1 cellular context compared by ENCODE assay signal in the genomic region with DNA sequence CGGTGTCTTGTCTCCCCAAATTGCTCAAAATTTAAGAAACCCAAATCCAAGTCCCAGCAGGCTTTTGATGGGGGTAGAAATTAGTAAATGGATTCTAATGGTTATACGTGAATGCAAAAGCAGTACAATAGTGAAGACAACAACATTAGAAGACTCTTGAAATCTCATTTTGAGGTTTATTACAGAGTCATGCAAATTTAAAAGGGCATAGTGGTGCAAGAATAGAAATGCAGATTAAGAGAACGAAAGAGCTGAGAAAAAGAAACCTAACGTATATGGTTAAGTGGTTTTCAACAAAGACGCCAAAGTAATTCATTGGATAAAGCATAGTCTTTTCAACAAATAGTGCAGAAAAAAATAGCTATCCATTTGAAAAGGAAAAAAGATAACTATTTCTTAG.
A peak's percentile ranks its signal among the peaks of the same experiment; 100 is the strongest.
TF ChIP-seq lines count a peak whose summit lies in the region.

No MANE protein-coding gene starts in this region.

TF ChIP-seq in GM12878, 131 proteins besides CTCF, POLR2A, EP300 and RAD21 (continues in another document):
- no peak; the same call in 1 of the 2 replicates for TF ChIP-seq FOXM1 (IDR thresholded peaks at IDR 0.05; ENCODE audit: low read depth, low read length)
- TF ChIP-seq MLLT1 (IDR thresholded peaks at IDR 0.05), result 0 out of 2 replicates have a peak, but pooled peaks have one; percentile 72
- peak; percentile 53 for TF ChIP-seq NFIC (IDR thresholded peaks at IDR 0.05; ENCODE audit: low read depth, low read length)
- TF ChIP-seq TARDBP (IDR thresholded peaks at IDR 0.05; ENCODE audit: borderline replicate concordance), result no peak
- peak; percentile 71 for TF ChIP-seq ATF7 (IDR thresholded peaks at IDR 0.05; ENCODE audit: low read depth)
- peak; percentile 47; the same call in 1 of the 2 replicates for TF ChIP-seq NBN (IDR thresholded peaks at IDR 0.05)
- TF ChIP-seq, protein P1, sequence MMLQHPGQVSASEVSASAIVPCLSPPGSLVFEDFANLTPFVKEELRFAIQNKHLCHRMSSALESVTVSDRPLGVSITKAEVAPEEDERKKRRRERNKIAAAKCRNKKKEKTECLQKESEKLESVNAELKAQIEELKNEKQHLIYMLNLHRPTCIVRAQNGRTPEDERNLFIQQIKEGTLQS (IDR thresholded peaks at IDR 0.05; ENCODE audit: borderline replicate concordance, extremely low read depth, low read depth, low read length), result no peak
- TF ChIP-seq NFYA (IDR thresholded peaks at IDR 0.05; ENCODE audit: borderline replicate concordance, low read depth, low read length), result no peak
- peak; percentile 52; the same call in 1 of the 2 replicates for TF ChIP-seq MTA2 (IDR thresholded peaks at IDR 0.05; ENCODE audit: low read depth)
- TF ChIP-seq, protein P2, sequence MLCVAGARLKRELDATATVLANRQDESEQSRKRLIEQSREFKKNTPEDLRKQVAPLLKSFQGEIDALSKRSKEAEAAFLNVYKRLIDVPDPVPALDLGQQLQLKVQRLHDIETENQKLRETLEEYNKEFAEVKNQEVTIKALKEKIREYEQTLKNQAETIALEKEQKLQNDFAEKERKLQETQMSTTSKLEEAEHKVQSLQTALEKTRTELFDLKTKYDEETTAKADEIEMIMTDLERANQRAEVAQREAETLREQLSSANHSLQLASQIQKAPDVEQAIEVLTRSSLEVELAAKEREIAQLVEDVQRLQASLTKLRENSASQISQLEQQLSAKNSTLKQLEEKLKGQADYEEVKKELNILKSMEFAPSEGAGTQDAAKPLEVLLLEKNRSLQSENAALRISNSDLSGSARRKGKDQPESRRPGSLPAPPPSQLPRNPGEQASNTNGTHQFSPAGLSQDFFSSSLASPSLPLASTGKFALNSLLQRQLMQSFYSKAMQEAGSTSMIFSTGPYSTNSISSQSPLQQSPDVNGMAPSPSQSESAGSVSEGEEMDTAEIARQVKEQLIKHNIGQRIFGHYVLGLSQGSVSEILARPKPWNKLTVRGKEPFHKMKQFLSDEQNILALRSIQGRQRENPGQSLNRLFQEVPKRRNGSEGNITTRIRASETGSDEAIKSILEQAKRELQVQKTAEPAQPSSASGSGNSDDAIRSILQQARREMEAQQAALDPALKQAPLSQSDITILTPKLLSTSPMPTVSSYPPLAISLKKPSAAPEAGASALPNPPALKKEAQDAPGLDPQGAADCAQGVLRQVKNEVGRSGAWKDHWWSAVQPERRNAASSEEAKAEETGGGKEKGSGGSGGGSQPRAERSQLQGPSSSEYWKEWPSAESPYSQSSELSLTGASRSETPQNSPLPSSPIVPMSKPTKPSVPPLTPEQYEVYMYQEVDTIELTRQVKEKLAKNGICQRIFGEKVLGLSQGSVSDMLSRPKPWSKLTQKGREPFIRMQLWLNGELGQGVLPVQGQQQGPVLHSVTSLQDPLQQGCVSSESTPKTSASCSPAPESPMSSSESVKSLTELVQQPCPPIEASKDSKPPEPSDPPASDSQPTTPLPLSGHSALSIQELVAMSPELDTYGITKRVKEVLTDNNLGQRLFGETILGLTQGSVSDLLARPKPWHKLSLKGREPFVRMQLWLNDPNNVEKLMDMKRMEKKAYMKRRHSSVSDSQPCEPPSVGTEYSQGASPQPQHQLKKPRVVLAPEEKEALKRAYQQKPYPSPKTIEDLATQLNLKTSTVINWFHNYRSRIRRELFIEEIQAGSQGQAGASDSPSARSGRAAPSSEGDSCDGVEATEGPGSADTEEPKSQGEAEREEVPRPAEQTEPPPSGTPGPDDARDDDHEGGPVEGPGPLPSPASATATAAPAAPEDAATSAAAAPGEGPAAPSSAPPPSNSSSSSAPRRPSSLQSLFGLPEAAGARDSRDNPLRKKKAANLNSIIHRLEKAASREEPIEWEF (IDR thresholded peaks at IDR 0.05; ENCODE audit: insufficient replicate concordance, low read depth, low read length), result no peak
- no peak for TF ChIP-seq HDAC6 (IDR thresholded peaks at IDR 0.05; ENCODE audit: unreplicated experiment)
- no peak for TF ChIP-seq CREB1 (IDR thresholded peaks at IDR 0.05; ENCODE audit: low read depth)
- peak; percentile 90 for TF ChIP-seq MEF2B (IDR thresholded peaks at IDR 0.05; ENCODE audit: partially characterized antibody, poor library complexity, severe bottlenecking)
- TF ChIP-seq MYC (IDR thresholded peaks at IDR 0.05; ENCODE audit: insufficient read depth, insufficient read length, insufficient replicate concordance, low read length, severe bottlenecking), result no peak
- no peak for TF ChIP-seq SMAD1 (IDR thresholded peaks at IDR 0.05; ENCODE audit: low read depth, partially characterized antibody)
- peak; percentile 78 for TF ChIP-seq MEF2A (IDR thresholded peaks at IDR 0.05; ENCODE audit: insufficient read depth, low read depth, low read length)
- no peak for TF ChIP-seq ZBTB40 (IDR thresholded peaks at IDR 0.05; ENCODE audit: borderline replicate concordance)
- TF ChIP-seq RUNX3 (IDR thresholded peaks at IDR 0.05; ENCODE audit: low read length), result peak; percentile 89
- TF ChIP-seq MYB (IDR thresholded peaks at IDR 0.05; ENCODE audit: borderline replicate concordance, low read depth, low read length), result no peak
- TF ChIP-seq, protein P3, sequence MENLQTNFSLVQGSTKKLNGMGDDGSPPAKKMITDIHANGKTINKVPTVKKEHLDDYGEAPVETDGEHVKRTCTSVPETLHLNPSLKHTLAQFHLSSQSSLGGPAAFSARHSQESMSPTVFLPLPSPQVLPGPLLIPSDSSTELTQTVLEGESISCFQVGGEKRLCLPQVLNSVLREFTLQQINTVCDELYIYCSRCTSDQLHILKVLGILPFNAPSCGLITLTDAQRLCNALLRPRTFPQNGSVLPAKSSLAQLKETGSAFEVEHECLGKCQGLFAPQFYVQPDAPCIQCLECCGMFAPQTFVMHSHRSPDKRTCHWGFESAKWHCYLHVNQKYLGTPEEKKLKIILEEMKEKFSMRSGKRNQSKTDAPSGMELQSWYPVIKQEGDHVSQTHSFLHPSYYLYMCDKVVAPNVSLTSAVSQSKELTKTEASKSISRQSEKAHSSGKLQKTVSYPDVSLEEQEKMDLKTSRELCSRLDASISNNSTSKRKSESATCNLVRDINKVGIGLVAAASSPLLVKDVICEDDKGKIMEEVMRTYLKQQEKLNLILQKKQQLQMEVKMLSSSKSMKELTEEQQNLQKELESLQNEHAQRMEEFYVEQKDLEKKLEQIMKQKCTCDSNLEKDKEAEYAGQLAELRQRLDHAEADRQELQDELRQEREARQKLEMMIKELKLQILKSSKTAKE (IDR thresholded peaks at IDR 0.05; ENCODE audit: low read depth, poor library complexity, severe bottlenecking), result peak; percentile 59
- no peak for TF ChIP-seq IKZF1 (conservative IDR thresholded peaks at IDR 0.05)
- TF ChIP-seq, protein P4, sequence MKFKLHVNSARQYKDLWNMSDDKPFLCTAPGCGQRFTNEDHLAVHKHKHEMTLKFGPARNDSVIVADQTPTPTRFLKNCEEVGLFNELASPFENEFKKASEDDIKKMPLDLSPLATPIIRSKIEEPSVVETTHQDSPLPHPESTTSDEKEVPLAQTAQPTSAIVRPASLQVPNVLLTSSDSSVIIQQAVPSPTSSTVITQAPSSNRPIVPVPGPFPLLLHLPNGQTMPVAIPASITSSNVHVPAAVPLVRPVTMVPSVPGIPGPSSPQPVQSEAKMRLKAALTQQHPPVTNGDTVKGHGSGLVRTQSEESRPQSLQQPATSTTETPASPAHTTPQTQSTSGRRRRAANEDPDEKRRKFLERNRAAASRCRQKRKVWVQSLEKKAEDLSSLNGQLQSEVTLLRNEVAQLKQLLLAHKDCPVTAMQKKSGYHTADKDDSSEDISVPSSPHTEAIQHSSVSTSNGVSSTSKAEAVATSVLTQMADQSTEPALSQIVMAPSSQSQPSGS (IDR thresholded peaks at IDR 0.05; ENCODE audit: low read length), result no peak; the same call in 1 of the 2 replicates
- TF ChIP-seq RELB (IDR thresholded peaks at IDR 0.05; ENCODE audit: low read depth), result peak; percentile 49; the same call in 1 of the 2 replicates
- 0 out of 4 replicates have a peak, but pooled peaks of 1 of the 2 experiments have one; percentile 41 for TF ChIP-seq IKZF2 (IDR thresholded peaks at IDR 0.05)
- no peak for TF ChIP-seq NFXL1 (IDR thresholded peaks at IDR 0.05; ENCODE audit: borderline replicate concordance)
- peak; percentile 91 for TF ChIP-seq ZNF217 (IDR thresholded peaks at IDR 0.05)
- peak; percentile 56; the same call in 1 of the 2 replicates for TF ChIP-seq SREBF1 (IDR thresholded peaks at IDR 0.05; ENCODE audit: low read length)
- TF ChIP-seq, protein P5, sequence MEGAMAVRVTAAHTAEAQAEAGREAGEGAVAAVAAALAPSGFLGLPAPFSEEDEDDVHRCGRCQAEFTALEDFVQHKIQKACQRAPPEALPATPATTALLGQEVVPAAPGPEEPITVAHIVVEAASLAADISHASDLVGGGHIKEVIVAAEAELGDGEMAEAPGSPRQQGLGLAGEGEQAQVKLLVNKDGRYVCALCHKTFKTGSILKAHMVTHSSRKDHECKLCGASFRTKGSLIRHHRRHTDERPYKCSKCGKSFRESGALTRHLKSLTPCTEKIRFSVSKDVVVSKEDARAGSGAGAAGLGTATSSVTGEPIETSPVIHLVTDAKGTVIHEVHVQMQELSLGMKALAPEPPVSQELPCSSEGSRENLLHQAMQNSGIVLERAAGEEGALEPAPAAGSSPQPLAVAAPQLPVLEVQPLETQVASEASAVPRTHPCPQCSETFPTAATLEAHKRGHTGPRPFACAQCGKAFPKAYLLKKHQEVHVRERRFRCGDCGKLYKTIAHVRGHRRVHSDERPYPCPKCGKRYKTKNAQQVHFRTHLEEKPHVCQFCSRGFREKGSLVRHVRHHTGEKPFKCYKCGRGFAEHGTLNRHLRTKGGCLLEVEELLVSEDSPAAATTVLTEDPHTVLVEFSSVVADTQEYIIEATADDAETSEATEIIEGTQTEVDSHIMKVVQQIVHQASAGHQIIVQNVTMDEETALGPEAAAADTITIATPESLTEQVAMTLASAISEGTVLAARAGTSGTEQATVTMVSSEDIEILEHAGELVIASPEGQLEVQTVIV (IDR thresholded peaks at IDR 0.05; ENCODE audit: borderline replicate concordance, partially characterized antibody), result no peak
- no peak for TF ChIP-seq POLR2AphosphoS5 (IDR thresholded peaks at IDR 0.05; ENCODE audit: low read length)
